In the genomic region with DNA sequence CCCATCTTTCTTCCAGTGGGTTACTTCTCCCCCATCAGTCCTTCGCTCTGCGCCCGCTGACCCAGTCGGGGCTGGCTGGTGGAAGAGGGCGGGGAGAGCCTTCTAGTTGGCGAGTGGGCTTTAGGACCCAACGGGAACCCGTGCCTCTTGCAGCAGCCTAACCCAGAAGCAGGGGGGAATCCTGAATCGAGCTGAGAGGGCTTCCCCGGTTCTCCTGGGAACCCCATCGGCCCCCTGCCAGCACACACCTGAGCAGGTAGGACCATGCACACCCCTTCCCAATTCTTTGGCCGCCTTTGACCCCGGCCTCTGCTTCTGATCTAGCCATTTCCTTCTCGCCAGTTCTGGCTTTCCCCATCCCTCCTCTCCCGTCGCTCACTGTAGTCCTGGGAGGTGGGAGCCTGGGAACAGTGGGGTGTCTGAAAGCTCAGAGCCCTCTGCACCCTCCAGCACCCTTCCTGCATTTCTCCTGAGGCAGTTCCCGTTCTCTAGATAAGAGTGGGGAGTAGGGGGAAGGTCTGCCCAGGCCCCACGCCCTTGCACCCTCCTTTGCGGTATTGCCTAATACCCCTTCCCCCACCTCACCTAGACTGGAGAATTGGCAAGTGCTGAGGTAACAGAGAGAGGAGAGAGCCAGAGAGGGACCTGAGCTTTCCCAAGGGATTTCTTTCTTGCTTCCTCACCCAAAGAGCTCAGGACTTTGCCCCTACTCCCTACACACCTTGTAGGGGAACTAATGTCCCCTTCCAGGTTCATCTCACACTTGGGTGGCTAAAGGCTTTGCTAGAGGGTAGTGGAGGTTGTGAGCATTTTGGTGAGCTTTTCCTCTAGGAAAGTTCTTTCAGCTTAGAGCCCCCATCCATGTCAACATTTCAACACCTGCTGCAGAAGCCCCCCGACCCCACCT, we compare ENCODE assay signal across 1 cellular context.
TF ChIP-seq lines count a peak whose summit lies in the region.

A gene (plus strand): TSS at position 150 of the 907 bp plus-strand sequence. CDS start 22,039 bp downstream, outside the sequence.

TF ChIP-seq in HEK293, 187 proteins besides CTCF, POLR2A, EP300 and RAD21 (continued from another document and continues in another):
- TF ChIP-seq, protein P1, sequence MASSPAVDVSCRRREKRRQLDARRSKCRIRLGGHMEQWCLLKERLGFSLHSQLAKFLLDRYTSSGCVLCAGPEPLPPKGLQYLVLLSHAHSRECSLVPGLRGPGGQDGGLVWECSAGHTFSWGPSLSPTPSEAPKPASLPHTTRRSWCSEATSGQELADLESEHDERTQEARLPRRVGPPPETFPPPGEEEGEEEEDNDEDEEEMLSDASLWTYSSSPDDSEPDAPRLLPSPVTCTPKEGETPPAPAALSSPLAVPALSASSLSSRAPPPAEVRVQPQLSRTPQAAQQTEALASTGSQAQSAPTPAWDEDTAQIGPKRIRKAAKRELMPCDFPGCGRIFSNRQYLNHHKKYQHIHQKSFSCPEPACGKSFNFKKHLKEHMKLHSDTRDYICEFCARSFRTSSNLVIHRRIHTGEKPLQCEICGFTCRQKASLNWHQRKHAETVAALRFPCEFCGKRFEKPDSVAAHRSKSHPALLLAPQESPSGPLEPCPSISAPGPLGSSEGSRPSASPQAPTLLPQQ (tag by site-specific recombination; IDR thresholded peaks at IDR 0.05): 0 out of 2 replicates have a peak, but pooled peaks have one; percentile 17
- TF ChIP-seq, protein P2, sequence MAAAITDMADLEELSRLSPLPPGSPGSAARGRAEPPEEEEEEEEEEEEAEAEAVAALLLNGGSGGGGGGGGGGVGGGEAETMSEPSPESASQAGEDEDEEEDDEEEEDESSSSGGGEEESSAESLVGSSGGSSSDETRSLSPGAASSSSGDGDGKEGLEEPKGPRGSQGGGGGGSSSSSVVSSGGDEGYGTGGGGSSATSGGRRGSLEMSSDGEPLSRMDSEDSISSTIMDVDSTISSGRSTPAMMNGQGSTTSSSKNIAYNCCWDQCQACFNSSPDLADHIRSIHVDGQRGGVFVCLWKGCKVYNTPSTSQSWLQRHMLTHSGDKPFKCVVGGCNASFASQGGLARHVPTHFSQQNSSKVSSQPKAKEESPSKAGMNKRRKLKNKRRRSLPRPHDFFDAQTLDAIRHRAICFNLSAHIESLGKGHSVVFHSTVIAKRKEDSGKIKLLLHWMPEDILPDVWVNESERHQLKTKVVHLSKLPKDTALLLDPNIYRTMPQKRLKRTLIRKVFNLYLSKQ (tag by site-specific recombination; IDR thresholded peaks at IDR 0.05; ENCODE audit: borderline replicate concordance): no peak
- TF ChIP-seq, protein P3, sequence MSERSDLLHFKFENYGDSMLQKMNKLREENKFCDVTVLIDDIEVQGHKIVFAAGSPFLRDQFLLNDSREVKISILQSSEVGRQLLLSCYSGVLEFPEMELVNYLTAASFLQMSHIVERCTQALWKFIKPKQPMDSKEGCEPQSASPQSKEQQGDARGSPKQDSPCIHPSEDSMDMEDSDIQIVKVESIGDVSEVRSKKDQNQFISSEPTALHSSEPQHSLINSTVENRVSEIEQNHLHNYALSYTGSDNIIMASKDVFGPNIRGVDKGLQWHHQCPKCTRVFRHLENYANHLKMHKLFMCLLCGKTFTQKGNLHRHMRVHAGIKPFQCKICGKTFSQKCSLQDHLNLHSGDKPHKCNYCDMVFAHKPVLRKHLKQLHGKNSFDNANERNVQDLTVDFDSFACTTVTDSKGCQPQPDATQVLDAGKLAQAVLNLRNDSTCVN (tag by site-specific recombination; optimal IDR thresholded peaks at IDR 0.05): no peak
- TF ChIP-seq ZNF747 (tag by site-specific recombination; IDR thresholded peaks at IDR 0.05) (no peak), ZNF19 (tag by site-specific recombination; IDR thresholded peaks at IDR 0.05; ENCODE audit: low read depth) (no peak), HOXC10 (CRISPR knock-in tag; IDR thresholded peaks at IDR 0.05) (no peak), ZBTB7A (tag by site-specific recombination; IDR thresholded peaks at IDR 0.05; ENCODE audit: low read depth) (no peak), ZNF830 (tag by site-specific recombination; IDR thresholded peaks at IDR 0.05; ENCODE audit: low read depth) (no peak), ZSCAN30 (tag by site-specific recombination; IDR thresholded peaks at IDR 0.05) (no peak), ZNF777 (tag by site-specific recombination; IDR thresholded peaks at IDR 0.05; ENCODE audit: borderline replicate concordance) (no peak), ZNF114 (tag by site-specific recombination; IDR thresholded peaks at IDR 0.05) (no peak), ZSCAN16 (tag by site-specific recombination; IDR thresholded peaks at IDR 0.05) (no peak), ZNF174 (tag by site-specific recombination; IDR thresholded peaks at IDR 0.05) (no peak), KLF7 (tag by site-specific recombination; IDR thresholded peaks at IDR 0.05; ENCODE audit: borderline replicate concordance) (0 out of 2 replicates have a peak, but pooled peaks have one; percentile 15), ZNF24 (tag by site-specific recombination; IDR thresholded peaks at IDR 0.05) (0 out of 2 replicates have a peak, but pooled peaks have one; percentile 40), ZNF514 (tag by site-specific recombination; IDR thresholded peaks at IDR 0.05) (no peak), SALL2 (tag by site-specific recombination; IDR thresholded peaks at IDR 0.05; ENCODE audit: borderline replicate concordance) (no peak), ZBTB8A (tag by site-specific recombination; IDR thresholded peaks at IDR 0.05) (peak; percentile 45; the same call in 1 of the 2 replicates), ZNF548 (tag by site-specific recombination; IDR thresholded peaks at IDR 0.05) (no peak), ZNF10 (tag by site-specific recombination; IDR thresholded peaks at IDR 0.05) (no peak), ZBTB21 (tag by site-specific recombination; IDR thresholded peaks at IDR 0.05) (no peak), ZNF776 (tag by site-specific recombination; IDR thresholded peaks at IDR 0.05; ENCODE audit: borderline replicate concordance) (no peak), ZNF560 (tag by site-specific recombination; IDR thresholded peaks at IDR 0.05; ENCODE audit: borderline replicate concordance) (no peak), ZNF223 (tag by site-specific recombination; IDR thresholded peaks at IDR 0.05) (no peak), SCRT2 (tag by site-specific recombination; IDR thresholded peaks at IDR 0.05) (no peak), ZNF621 (tag by site-specific recombination; IDR thresholded peaks at IDR 0.05) (no peak), SCRT1 (tag by site-specific recombination; IDR thresholded peaks at IDR 0.05; ENCODE audit: borderline replicate concordance) (no peak), SP7 (tag by site-specific recombination; IDR thresholded peaks at IDR 0.05) (0 out of 2 replicates have a peak, but pooled peaks have one; percentile 30), ZNF239 (tag by site-specific recombination; IDR thresholded peaks at IDR 0.05) (no peak), TRIM28 (IDR thresholded peaks at IDR 0.05; ENCODE audit: borderline replicate concordance, low read length) (no peak), ZNF707 (tag by site-specific recombination; IDR thresholded peaks at IDR 0.05) (no peak), ZNF791 (tag by site-specific recombination; IDR thresholded peaks at IDR 0.05) (no peak), TCF7L2 (IDR thresholded peaks at IDR 0.05; ENCODE audit: borderline replicate concordance, low read depth, low read length) (no peak), ZNF221 (tag by site-specific recombination; IDR thresholded peaks at IDR 0.05; ENCODE audit: borderline replicate concordance) (no peak), ZNF600 (tag by site-specific recombination; IDR thresholded peaks at IDR 0.05) (peak; percentile 67; the same call in 1 of the 2 replicates), ZNF335 (tag by site-specific recombination; conservative IDR thresholded peaks at IDR 0.05) (no peak), ZNF426 (tag by site-specific recombination; IDR thresholded peaks at IDR 0.05) (no peak), PRDM1 (tag by site-specific recombination; IDR thresholded peaks at IDR 0.05) (no peak), ZBTB20 (tag by site-specific recombination; IDR thresholded peaks at IDR 0.05) (peak; percentile 21; the same call in 1 of the 2 replicates), ZNF670 (tag by site-specific recombination; IDR thresholded peaks at IDR 0.05; ENCODE audit: low read depth) (no peak), MEIS1 (CRISPR knock-in tag; IDR thresholded peaks at IDR 0.05; ENCODE audit: borderline replicate concordance) (no peak), ZNF354C (tag by site-specific recombination; IDR thresholded peaks at IDR 0.05; ENCODE audit: borderline replicate concordance, low read depth) (no peak), ZBTB48 (tag by site-specific recombination; IDR thresholded peaks at IDR 0.05) (peak; percentile 11; the same call in 1 of the 2 replicates), ZNF837 (tag by site-specific recombination; IDR thresholded peaks at IDR 0.05) (no peak), ZNF610 (tag by site-specific recombination; IDR thresholded peaks at IDR 0.05; ENCODE audit: borderline replicate concordance) (no peak), OVOL3 (tag by site-specific recombination; IDR thresholded peaks at IDR 0.05) (no peak), OSR2 (tag by site-specific recombination; IDR thresholded peaks at IDR 0.05) (no peak)
- TF ChIP-seq, protein P4, sequence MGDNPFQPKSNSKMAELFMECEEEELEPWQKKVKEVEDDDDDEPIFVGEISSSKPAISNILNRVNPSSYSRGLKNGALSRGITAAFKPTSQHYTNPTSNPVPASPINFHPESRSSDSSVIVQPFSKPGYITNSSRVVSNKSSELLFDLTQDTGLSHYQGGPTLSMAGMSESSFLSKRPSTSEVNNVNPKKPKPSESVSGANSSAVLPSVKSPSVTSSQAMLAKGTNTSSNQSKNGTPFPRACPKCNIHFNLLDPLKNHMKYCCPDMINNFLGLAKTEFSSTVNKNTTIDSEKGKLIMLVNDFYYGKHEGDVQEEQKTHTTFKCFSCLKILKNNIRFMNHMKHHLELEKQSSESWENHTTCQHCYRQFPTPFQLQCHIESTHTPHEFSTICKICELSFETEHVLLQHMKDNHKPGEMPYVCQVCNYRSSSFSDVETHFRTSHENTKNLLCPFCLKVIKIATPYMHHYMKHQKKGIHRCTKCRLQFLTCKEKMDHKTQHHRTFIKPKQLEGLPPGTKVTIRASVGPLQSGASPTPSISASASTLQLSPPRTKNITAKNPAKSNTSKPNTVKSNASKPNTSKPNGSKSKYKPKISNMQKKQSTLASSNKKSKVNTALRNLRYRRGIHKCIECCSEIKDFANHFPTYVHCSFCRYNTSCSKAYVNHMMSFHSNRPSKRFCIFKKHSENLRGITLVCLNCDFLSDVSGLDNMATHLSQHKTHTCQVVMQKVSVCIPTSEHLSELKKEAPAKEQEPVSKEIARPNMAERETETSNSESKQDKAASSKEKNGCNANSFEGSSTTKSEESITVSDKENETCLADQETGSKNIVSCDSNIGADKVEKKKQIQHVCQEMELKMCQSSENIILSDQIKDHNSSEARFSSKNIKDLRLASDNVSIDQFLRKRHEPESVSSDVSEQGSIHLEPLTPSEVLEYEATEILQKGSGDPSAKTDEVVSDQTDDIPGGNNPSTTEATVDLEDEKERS (tag by site-specific recombination; IDR thresholded peaks at IDR 0.05): no peak
- TF ChIP-seq, protein P5, sequence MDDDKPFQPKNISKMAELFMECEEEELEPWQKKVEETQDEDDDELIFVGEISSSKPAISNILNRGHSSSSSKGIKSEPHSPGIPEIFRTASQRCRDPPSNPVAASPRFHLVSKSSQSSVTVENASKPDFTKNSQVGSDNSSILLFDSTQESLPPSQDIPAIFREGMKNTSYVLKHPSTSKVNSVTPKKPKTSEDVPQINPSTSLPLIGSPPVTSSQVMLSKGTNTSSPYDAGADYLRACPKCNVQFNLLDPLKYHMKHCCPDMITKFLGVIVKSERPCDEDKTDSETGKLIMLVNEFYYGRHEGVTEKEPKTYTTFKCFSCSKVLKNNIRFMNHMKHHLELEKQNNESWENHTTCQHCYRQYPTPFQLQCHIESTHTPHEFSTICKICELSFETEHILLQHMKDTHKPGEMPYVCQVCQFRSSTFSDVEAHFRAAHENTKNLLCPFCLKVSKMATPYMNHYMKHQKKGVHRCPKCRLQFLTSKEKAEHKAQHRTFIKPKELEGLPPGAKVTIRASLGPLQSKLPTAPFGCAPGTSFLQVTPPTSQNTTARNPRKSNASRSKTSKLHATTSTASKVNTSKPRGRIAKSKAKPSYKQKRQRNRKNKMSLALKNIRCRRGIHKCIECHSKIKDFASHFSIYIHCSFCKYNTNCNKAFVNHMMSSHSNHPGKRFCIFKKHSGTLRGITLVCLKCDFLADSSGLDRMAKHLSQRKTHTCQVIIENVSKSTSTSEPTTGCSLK (tag by site-specific recombination; IDR thresholded peaks at IDR 0.05): no peak
- TF ChIP-seq, protein P6, sequence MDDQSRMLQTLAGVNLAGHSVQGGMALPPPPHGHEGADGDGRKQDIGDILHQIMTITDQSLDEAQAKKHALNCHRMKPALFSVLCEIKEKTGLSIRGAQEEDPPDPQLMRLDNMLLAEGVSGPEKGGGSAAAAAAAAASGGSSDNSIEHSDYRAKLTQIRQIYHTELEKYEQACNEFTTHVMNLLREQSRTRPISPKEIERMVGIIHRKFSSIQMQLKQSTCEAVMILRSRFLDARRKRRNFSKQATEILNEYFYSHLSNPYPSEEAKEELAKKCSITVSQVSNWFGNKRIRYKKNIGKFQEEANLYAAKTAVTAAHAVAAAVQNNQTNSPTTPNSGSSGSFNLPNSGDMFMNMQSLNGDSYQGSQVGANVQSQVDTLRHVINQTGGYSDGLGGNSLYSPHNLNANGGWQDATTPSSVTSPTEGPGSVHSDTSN (CRISPR knock-in tag; IDR thresholded peaks at IDR 0.05): no peak
- TF ChIP-seq, protein P7, sequence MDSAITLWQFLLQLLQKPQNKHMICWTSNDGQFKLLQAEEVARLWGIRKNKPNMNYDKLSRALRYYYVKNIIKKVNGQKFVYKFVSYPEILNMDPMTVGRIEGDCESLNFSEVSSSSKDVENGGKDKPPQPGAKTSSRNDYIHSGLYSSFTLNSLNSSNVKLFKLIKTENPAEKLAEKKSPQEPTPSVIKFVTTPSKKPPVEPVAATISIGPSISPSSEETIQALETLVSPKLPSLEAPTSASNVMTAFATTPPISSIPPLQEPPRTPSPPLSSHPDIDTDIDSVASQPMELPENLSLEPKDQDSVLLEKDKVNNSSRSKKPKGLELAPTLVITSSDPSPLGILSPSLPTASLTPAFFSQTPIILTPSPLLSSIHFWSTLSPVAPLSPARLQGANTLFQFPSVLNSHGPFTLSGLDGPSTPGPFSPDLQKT (IDR thresholded peaks at IDR 0.05; ENCODE audit: borderline replicate concordance, low read depth, low read length): no peak
- TF ChIP-seq, protein P8, sequence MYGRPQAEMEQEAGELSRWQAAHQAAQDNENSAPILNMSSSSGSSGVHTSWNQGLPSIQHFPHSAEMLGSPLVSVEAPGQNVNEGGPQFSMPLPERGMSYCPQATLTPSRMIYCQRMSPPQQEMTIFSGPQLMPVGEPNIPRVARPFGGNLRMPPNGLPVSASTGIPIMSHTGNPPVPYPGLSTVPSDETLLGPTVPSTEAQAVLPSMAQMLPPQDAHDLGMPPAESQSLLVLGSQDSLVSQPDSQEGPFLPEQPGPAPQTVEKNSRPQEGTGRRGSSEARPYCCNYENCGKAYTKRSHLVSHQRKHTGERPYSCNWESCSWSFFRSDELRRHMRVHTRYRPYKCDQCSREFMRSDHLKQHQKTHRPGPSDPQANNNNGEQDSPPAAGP (tag by site-specific recombination; IDR thresholded peaks at IDR 0.05): no peak
